27 cellular contexts compared by ENCODE assay signal in genomic region chr1:63599799-63600198, GRCh38.
"Had no signal": no experiment of that assay in that cellular context is flagged by ENCODE, and none has a peak within 500 bp of the region (broad histone marks: within the 10 kb centered on the region; RNA-seq: fewer than 3 reads in every experiment).

No MANE protein-coding gene starts in this region.

- H3K27ac ChIP-seq: coronary artery, esophagus squamous epithelium, left ventricle myocardium inferior, lower lobe of right lung, neutrophil, pancreas, sigmoid colon, skin epidermis, spleen, thoracic aorta, tibial nerve, upper lobe of left lung, uterus had no signal

- H3K36me3 Mint-ChIP-seq: natural killer cell treated with Interleukin-12 subunit alpha and Interleukin-12 subunit beta and Interleukin-15 and Interleukin-18, amount 100 ng/mL, for 72 hours had no signal

- H3K27me3 ChIP-seq: esophagus squamous epithelium, neutrophil, pancreas, sigmoid colon, spleen, tibial nerve, upper lobe of left lung, uterus had no signal

- H3K9me3 ChIP-seq: esophagus squamous epithelium, left ventricle myocardium inferior, lower lobe of right lung, neutrophil, pancreas, sigmoid colon, spleen, thoracic aorta, tibial nerve, upper lobe of left lung, uterus had no signal

- H3K9me3 Mint-ChIP-seq: immature natural killer cell; natural killer cell treated with Interleukin-12 subunit alpha and Interleukin-12 subunit beta and Interleukin-15 and Interleukin-18, amount 100 ng/mL, for 72 hours; neural crest cell; stimulated activated naive B cell treated with anti-CD40 and anti-IgM and Interleukin-4, amounts not matched to agents 10 μg/mL and 1 μg/mL and 100 μg/mL, for 72 hours; stimulated activated naive CD8-positive, alpha-beta T cell treated with anti-CD3 and anti-CD28 coated beads, Interleukin-15, Interleukin-2, amounts not matched to agents 100 ng/mL and 50 ng/mL, for 24 hours had no signal

- DNase-seq: dermis blood vessel endothelial cell; effector memory CD4-positive, alpha-beta T cell; erythroblast; esophagus squamous epithelium; foreskin melanocyte; hypothalamus; immature natural killer cell; islet precursor cell; kidney glomerular epithelial cell; left colon; left ventricle myocardium inferior; lower lobe of right lung; pancreas; sigmoid colon; spleen; stimulated activated naive B cell treated with anti-CD40 and anti-IgM and Interleukin-4, amounts not matched to agents 10 μg/mL and 1 μg/mL and 100 μg/mL, for 72 hours; upper lobe of left lung; uterus had no signal

- H3K27me3 Mint-ChIP-seq: natural killer cell treated with Interleukin-12 subunit alpha and Interleukin-12 subunit beta and Interleukin-15 and Interleukin-18, amount 100 ng/mL, for 72 hours; stimulated activated naive B cell treated with anti-CD40 and anti-IgM and Interleukin-4, amounts not matched to agents 10 μg/mL and 1 μg/mL and 100 μg/mL, for 72 hours; stimulated activated naive CD8-positive, alpha-beta T cell treated with anti-CD3 and anti-CD28 coated beads, Interleukin-15, Interleukin-2, amounts not matched to agents 100 ng/mL and 50 ng/mL, for 24 hours had no signal

- FAIRE-seq: endometrium, pancreas had no signal

- H3K4me3 ChIP-seq: coronary artery, esophagus squamous epithelium, left ventricle myocardium inferior, lower lobe of right lung, pancreas, sigmoid colon, skin epidermis, spleen, thoracic aorta, tibial nerve, upper lobe of left lung, uterus had no signal

- H3K4me1 ChIP-seq: lower lobe of right lung, sigmoid colon, tibial nerve, upper lobe of left lung, uterus had no signal

- H3K4me3 Mint-ChIP-seq: immature natural killer cell; natural killer cell treated with Interleukin-12 subunit alpha and Interleukin-12 subunit beta and Interleukin-15 and Interleukin-18, amount 100 ng/mL, for 72 hours; neural crest cell; stimulated activated naive B cell treated with anti-CD40 and anti-IgM and Interleukin-4, amounts not matched to agents 10 μg/mL and 1 μg/mL and 100 μg/mL, for 72 hours; stimulated activated naive CD8-positive, alpha-beta T cell treated with anti-CD3 and anti-CD28 coated beads, Interleukin-15, Interleukin-2, amounts not matched to agents 100 ng/mL and 50 ng/mL, for 24 hours had no signal

- H3K36me3 ChIP-seq: esophagus squamous epithelium, left ventricle myocardium inferior, lower lobe of right lung, pancreas, sigmoid colon, thoracic aorta, tibial nerve, upper lobe of left lung, uterus had no signal

- H3K27ac Mint-ChIP-seq: immature natural killer cell; natural killer cell treated with Interleukin-12 subunit alpha and Interleukin-12 subunit beta and Interleukin-15 and Interleukin-18, amount 100 ng/mL, for 72 hours; stimulated activated naive B cell treated with anti-CD40 and anti-IgM and Interleukin-4, amounts not matched to agents 10 μg/mL and 1 μg/mL and 100 μg/mL, for 72 hours; stimulated activated naive CD8-positive, alpha-beta T cell treated with anti-CD3 and anti-CD28 coated beads, Interleukin-15, Interleukin-2, amounts not matched to agents 100 ng/mL and 50 ng/mL, for 24 hours had no signal

- ATAC-seq: left colon; lower lobe of right lung; natural killer cell treated with Interleukin-12 subunit alpha and Interleukin-12 subunit beta and Interleukin-15 and Interleukin-18, amount 100 ng/mL, for 72 hours; stimulated activated naive B cell treated with anti-CD40 and anti-IgM and Interleukin-4, amounts not matched to agents 10 μg/mL and 1 μg/mL and 100 μg/mL, for 72 hours had no signal
